ENCODE assay signal across 1 cellular context in the genomic region with DNA sequence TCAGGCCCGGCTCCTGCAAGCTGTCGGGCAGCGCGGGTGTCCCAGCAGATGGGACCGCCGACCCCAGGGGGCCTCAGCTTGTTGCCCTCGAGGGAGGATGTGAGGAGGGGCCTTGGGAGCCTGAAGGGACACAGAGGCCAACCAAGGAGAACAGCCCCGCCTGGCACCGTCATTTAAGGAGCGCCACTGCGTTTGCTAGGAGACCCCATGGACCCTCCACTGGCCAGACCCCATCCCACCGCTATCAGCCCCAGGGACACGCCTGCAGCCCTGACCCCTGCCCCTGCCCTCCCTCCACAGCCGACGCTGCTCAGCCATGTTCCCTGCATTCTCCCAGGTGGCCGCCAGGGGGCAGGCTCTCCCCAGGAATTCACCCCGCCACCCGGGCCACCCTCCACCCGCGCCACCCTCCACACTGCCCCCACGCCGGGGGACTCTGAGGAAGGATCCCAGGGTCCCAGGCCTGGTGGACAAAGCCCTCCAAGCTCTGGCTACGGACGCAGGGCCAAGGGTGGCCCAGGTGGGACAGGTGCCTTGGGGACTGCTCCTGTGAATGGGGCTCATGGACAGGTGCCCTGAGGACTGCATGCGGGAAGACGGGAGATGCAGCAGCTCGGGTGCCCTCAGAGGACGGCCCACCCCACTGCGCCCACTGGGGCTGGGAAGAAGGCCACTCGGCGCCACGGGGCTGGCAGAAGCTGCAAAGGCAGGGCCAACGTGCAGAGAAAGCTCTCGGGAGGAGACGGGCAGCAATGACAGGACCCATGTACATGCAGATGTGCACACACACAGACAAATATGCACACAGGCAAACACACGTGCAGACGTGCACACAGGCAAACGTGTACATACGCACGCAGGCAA.
TF ChIP-seq lines count a peak whose summit lies in the region.

No MANE protein-coding gene starts in this region.

TF ChIP-seq in HEK293, 187 proteins besides CTCF, POLR2A, EP300 and RAD21 (continued from another document):
- TF ChIP-seq, protein P1, sequence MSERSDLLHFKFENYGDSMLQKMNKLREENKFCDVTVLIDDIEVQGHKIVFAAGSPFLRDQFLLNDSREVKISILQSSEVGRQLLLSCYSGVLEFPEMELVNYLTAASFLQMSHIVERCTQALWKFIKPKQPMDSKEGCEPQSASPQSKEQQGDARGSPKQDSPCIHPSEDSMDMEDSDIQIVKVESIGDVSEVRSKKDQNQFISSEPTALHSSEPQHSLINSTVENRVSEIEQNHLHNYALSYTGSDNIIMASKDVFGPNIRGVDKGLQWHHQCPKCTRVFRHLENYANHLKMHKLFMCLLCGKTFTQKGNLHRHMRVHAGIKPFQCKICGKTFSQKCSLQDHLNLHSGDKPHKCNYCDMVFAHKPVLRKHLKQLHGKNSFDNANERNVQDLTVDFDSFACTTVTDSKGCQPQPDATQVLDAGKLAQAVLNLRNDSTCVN (tag by site-specific recombination; optimal IDR thresholded peaks at IDR 0.05), result peak; percentile 12
- TF ChIP-seq, protein P2, sequence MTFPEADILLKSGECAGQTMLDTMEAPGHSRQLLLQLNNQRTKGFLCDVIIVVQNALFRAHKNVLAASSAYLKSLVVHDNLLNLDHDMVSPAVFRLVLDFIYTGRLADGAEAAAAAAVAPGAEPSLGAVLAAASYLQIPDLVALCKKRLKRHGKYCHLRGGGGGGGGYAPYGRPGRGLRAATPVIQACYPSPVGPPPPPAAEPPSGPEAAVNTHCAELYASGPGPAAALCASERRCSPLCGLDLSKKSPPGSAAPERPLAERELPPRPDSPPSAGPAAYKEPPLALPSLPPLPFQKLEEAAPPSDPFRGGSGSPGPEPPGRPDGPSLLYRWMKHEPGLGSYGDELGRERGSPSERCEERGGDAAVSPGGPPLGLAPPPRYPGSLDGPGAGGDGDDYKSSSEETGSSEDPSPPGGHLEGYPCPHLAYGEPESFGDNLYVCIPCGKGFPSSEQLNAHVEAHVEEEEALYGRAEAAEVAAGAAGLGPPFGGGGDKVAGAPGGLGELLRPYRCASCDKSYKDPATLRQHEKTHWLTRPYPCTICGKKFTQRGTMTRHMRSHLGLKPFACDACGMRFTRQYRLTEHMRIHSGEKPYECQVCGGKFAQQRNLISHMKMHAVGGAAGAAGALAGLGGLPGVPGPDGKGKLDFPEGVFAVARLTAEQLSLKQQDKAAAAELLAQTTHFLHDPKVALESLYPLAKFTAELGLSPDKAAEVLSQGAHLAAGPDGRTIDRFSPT (tag by site-specific recombination; IDR thresholded peaks at IDR 0.05), result peak; percentile 43; the same call in 1 of the 2 replicates
- no peak for TF ChIP-seq ZNF544 (tag by site-specific recombination; IDR thresholded peaks at IDR 0.05)
- no peak for TF ChIP-seq ZNF664 (tag by site-specific recombination; IDR thresholded peaks at IDR 0.05)
- 0 out of 2 replicates have a peak, but pooled peaks have one; percentile 13 for TF ChIP-seq ZNF629 (tag by site-specific recombination; IDR thresholded peaks at IDR 0.05)
- TF ChIP-seq, protein P3, sequence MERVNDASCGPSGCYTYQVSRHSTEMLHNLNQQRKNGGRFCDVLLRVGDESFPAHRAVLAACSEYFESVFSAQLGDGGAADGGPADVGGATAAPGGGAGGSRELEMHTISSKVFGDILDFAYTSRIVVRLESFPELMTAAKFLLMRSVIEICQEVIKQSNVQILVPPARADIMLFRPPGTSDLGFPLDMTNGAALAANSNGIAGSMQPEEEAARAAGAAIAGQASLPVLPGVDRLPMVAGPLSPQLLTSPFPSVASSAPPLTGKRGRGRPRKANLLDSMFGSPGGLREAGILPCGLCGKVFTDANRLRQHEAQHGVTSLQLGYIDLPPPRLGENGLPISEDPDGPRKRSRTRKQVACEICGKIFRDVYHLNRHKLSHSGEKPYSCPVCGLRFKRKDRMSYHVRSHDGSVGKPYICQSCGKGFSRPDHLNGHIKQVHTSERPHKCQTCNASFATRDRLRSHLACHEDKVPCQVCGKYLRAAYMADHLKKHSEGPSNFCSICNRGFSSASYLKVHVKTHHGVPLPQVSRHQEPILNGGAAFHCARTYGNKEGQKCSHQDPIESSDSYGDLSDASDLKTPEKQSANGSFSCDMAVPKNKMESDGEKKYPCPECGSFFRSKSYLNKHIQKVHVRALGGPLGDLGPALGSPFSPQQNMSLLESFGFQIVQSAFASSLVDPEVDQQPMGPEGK (tag by site-specific recombination; IDR thresholded peaks at IDR 0.05), result peak; percentile 84
- TF ChIP-seq IKZF3 (tag by site-specific recombination; IDR thresholded peaks at IDR 0.05), result no peak
- TF ChIP-seq KLF8 (tag by site-specific recombination; IDR thresholded peaks at IDR 0.05), result peak; percentile 37; the same call in 1 of the 2 replicates
- peak; percentile 64 for TF ChIP-seq ZNF654 (tag by site-specific recombination; IDR thresholded peaks at IDR 0.05; ENCODE audit: low read depth)
- TF ChIP-seq SP2 (tag by site-specific recombination; IDR thresholded peaks at IDR 0.05), result no peak
- TF ChIP-seq ZNF394 (tag by site-specific recombination; IDR thresholded peaks at IDR 0.05; ENCODE audit: borderline replicate concordance), result no peak
- no peak for TF ChIP-seq TRIM28 (IDR thresholded peaks at IDR 0.05; ENCODE audit: borderline replicate concordance, low read length)
- TF ChIP-seq ZNF785 (tag by site-specific recombination; IDR thresholded peaks at IDR 0.05), result no peak
- 0 out of 2 replicates have a peak, but pooled peaks have one; percentile 28 for TF ChIP-seq ZEB2 (tag by site-specific recombination; IDR thresholded peaks at IDR 0.05)
- TF ChIP-seq, protein P4, sequence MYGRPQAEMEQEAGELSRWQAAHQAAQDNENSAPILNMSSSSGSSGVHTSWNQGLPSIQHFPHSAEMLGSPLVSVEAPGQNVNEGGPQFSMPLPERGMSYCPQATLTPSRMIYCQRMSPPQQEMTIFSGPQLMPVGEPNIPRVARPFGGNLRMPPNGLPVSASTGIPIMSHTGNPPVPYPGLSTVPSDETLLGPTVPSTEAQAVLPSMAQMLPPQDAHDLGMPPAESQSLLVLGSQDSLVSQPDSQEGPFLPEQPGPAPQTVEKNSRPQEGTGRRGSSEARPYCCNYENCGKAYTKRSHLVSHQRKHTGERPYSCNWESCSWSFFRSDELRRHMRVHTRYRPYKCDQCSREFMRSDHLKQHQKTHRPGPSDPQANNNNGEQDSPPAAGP (tag by site-specific recombination; IDR thresholded peaks at IDR 0.05), result peak; percentile 74
- TF ChIP-seq SP7 (tag by site-specific recombination; IDR thresholded peaks at IDR 0.05), result 0 out of 2 replicates have a peak, but pooled peaks have one; percentile 38
- TF ChIP-seq ZFP37 (tag by site-specific recombination; IDR thresholded peaks at IDR 0.05), result 0 out of 2 replicates have a peak, but pooled peaks have one; percentile 40
- TF ChIP-seq ZNF2 (tag by site-specific recombination; IDR thresholded peaks at IDR 0.05), result 0 out of 2 replicates have a peak, but pooled peaks have one; percentile 39
- no peak for TF ChIP-seq ZNF23 (tag by site-specific recombination; IDR thresholded peaks at IDR 0.05; ENCODE audit: borderline replicate concordance)
- TF ChIP-seq KLF9 (tag by site-specific recombination; IDR thresholded peaks at IDR 0.05; ENCODE audit: low read depth), result no peak
- TF ChIP-seq, protein P5, sequence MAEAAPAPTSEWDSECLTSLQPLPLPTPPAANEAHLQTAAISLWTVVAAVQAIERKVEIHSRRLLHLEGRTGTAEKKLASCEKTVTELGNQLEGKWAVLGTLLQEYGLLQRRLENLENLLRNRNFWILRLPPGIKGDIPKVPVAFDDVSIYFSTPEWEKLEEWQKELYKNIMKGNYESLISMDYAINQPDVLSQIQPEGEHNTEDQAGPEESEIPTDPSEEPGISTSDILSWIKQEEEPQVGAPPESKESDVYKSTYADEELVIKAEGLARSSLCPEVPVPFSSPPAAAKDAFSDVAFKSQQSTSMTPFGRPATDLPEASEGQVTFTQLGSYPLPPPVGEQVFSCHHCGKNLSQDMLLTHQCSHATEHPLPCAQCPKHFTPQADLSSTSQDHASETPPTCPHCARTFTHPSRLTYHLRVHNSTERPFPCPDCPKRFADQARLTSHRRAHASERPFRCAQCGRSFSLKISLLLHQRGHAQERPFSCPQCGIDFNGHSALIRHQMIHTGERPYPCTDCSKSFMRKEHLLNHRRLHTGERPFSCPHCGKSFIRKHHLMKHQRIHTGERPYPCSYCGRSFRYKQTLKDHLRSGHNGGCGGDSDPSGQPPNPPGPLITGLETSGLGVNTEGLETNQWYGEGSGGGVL (tag by site-specific recombination; IDR thresholded peaks at IDR 0.05), result 0 out of 2 replicates have a peak, but pooled peaks have one; percentile 5
- no peak for TF ChIP-seq ZNF76 (tag by site-specific recombination; IDR thresholded peaks at IDR 0.05; ENCODE audit: borderline replicate concordance, low read depth)
- no peak for TF ChIP-seq ZNF324 (tag by site-specific recombination; IDR thresholded peaks at IDR 0.05)
- TF ChIP-seq ZNF585B (tag by site-specific recombination; IDR thresholded peaks at IDR 0.05), result no peak
- no peak for TF ChIP-seq ZNF404 (tag by site-specific recombination; IDR thresholded peaks at IDR 0.05)
- peak; percentile 46; the same call in 1 of the 2 replicates for TF ChIP-seq GLIS1 (tag by site-specific recombination; IDR thresholded peaks at IDR 0.05)
- peak; percentile 60 for TF ChIP-seq ZBTB48 (tag by site-specific recombination; IDR thresholded peaks at IDR 0.05)
- 0 out of 2 replicates have a peak, but pooled peaks have one; percentile 44 for TF ChIP-seq ZNF391 (tag by site-specific recombination; IDR thresholded peaks at IDR 0.05; ENCODE audit: borderline replicate concordance, low read depth)
- no peak for TF ChIP-seq ZNF266 (tag by site-specific recombination; IDR thresholded peaks at IDR 0.05; ENCODE audit: low read depth)
- TF ChIP-seq EGR2 (tag by site-specific recombination; IDR thresholded peaks at IDR 0.05; ENCODE audit: low read depth), result peak; percentile 62; the same call in 1 of the 2 replicates
- no peak for TF ChIP-seq YY2 (tag by site-specific recombination; IDR thresholded peaks at IDR 0.05)
- TF ChIP-seq GLIS2 (tag by site-specific recombination; IDR thresholded peaks at IDR 0.05), result peak; percentile 66; the same call in 1 of the 2 replicates
